17 cellular contexts compared by ENCODE assay signal in genomic region chr1:107795994-107796393, GRCh38.
DNase-seq lines count a peak whose midpoint lies in the region; ATAC-seq and TF ChIP-seq lines count a peak whose summit lies in the region.
"Had no signal": no experiment of that assay in that cellular context is flagged by ENCODE, and none has a peak within 500 bp of the region (broad histone marks: within the 10 kb centered on the region; RNA-seq: fewer than 3 reads in every experiment).

No MANE protein-coding gene starts in this region.

- DNase-seq in heart left ventricle: peak in 2 of 5 donors; percentile 20 to 29
- DNase-seq in left cardiac atrium: no peak
- DNase-seq in central memory CD8-positive, alpha-beta T cell (ENCODE audit: low spot score in 2 of 2): no peak
- DNase-seq in stimulated activated naive CD8-positive, alpha-beta T cell treated with anti-CD3 and anti-CD28 coated beads, Interleukin-15, Interleukin-2, amounts not matched to agents 100 U/mL and 50 U/mL, for 24 hours: no peak
- DNase-seq in GM13976 (ENCODE audit: low spot score): no peak
- no peak for DNase-seq in DMS114 treated with DMSO at 0.1 percent for 48 hours (lab: John Stamatoyannopoulos, UW; ENCODE audit: unreplicated experiment)
- DNase-seq in A172 (ENCODE audit: low spot score): no peak
- DNase-seq: activated CD4-positive, alpha-beta memory T cell treated with anti-CD3 and anti-CD28 coated beads for 36 hours; activated T-cell treated with anti-CD3 and anti-CD28 coated beads, Interleukin-2, amount 50 U/mL, for 24 hours; dermis blood vessel endothelial cell; foreskin fibroblast; MG63; NCI-H1694 treated with DMSO at 0.1 percent for 48 hours; NCI-H2227 treated with DMSO at 0.1 percent for 48 hours; SW 1271 had no signal

- H3K27ac Mint-ChIP-seq in central memory CD8-positive, alpha-beta T cell (ENCODE audit: low read depth): peak overlapping the region; percentile 53
- H3K27ac Mint-ChIP-seq: activated CD4-positive, alpha-beta memory T cell treated with anti-CD3 and anti-CD28 coated beads for 36 hours had no signal

- intact Hi-C loops in heart left ventricle (cut with DNase I) (no loop called here), left cardiac atrium (cut with DNase I) (loop anchor here in 1 of 2 donors (10.0 kb wide), 1 partner anchor 49 kb away; no protein-coding TSS in a partner anchor)

- TF ChIP-seq CTCF in heart left ventricle (IDR thresholded peaks at IDR 0.05): no peak
- TF ChIP-seq CTCF in OCI-LY1 (IDR thresholded peaks at IDR 0.05; ENCODE audit: low read length): no peak
- no peak for TF ChIP-seq CTCF in GM13976 (IDR thresholded peaks at IDR 0.05; ENCODE audit: borderline replicate concordance, control extremely low read depth, extremely low read depth, insufficient read depth, missing control alignments)

- H3K36me3 ChIP-seq in heart left ventricle (no peaks in the 10 kb centered on the region), OCI-LY1 (ENCODE audit: insufficient read depth, low read length) (peaks cover 2% of the 10 kb centered on the region; the same call in 1 of the 2 replicates)
- H3K36me3 ChIP-seq: MG63 had no signal

- H3K27ac ChIP-seq in heart left ventricle: no peak overlapping the region
- peak overlapping the region; percentile 91 for H3K27ac ChIP-seq in OCI-LY1 (ENCODE audit: low read depth, low read length, poor library complexity, severe bottlenecking)

- no peaks in the 10 kb centered on the region for H3K36me3 Mint-ChIP-seq in central memory CD8-positive, alpha-beta T cell (ENCODE audit: insufficient read depth)

- H3K9me3 Mint-ChIP-seq in central memory CD8-positive, alpha-beta T cell: no peaks in the 10 kb centered on the region

- H3K9ac ChIP-seq in OCI-LY1 (ENCODE audit: low read length): peak overlapping the region; percentile 48

- ATAC-seq in heart left ventricle: peak in 3 of 4 donors; percentile 28 to 82 (median 67)
- no peak for ATAC-seq in left cardiac atrium
- ATAC-seq in central memory CD8-positive, alpha-beta T cell (replicated peaks; ENCODE audit: extremely low read depth, poor library complexity, severe bottlenecking): peak; percentile 24
- peak; percentile 81 for ATAC-seq in stimulated activated naive CD8-positive, alpha-beta T cell treated with anti-CD3 and anti-CD28 coated beads, Interleukin-15, Interleukin-2, amounts not matched to agents 100 U/mL and 50 U/mL, for 24 hours
- ATAC-seq: HepG2 had no signal

- no peaks in the 10 kb centered on the region for H3K9me2 ChIP-seq in OCI-LY1 (ENCODE audit: low read depth, low read length)

- no peaks in the 10 kb centered on the region for H4K20me1 ChIP-seq in OCI-LY1 (ENCODE audit: insufficient read depth, low read length)

- H3K4me3 Mint-ChIP-seq in central memory CD8-positive, alpha-beta T cell: no peak overlapping the region
- H3K4me3 Mint-ChIP-seq: activated CD4-positive, alpha-beta memory T cell treated with anti-CD3 and anti-CD28 coated beads for 36 hours; activated T-cell treated with anti-CD3 and anti-CD28 coated beads, Interleukin-2, amount 50 U/mL, for 24 hours had no signal

- WGBS in heart left ventricle, 4 donors: 48 to 90% (median 82%) methylated on average over 2 of the region's 2 CpGs

- H3K79me2 ChIP-seq in OCI-LY1 (ENCODE audit: insufficient read depth, low read length): no peaks in the 10 kb centered on the region

- H3F3A ChIP-seq in OCI-LY1 (ENCODE audit: insufficient read depth, low read length): 0 out of 2 replicates have a peak, but pooled peaks cover under 1% of the 10 kb centered on the region

- no peaks in the 10 kb centered on the region for H3K27me3 ChIP-seq in heart left ventricle
- no peaks in the 10 kb centered on the region for H3K27me3 ChIP-seq in OCI-LY1 (ENCODE audit: insufficient read depth, low read length)

- no peak overlapping the region for H2AFZ ChIP-seq in OCI-LY1 (ENCODE audit: low read length)

- no peak for TF ChIP-seq POLR2A in heart left ventricle (IDR thresholded peaks at IDR 0.05)

- H3K4me3 ChIP-seq in heart left ventricle (no peak overlapping the region), OCI-LY1 (ENCODE audit: low read depth, low read length, poor library complexity, severe bottlenecking) (peak overlapping the region; percentile 0)
- H3K4me3 ChIP-seq: MG63 had no signal

- no peaks in the 10 kb centered on the region for H3K27me3 Mint-ChIP-seq in central memory CD8-positive, alpha-beta T cell
- H3K27me3 Mint-ChIP-seq: activated CD4-positive, alpha-beta memory T cell treated with anti-CD3 and anti-CD28 coated beads for 36 hours; activated T-cell treated with anti-CD3 and anti-CD28 coated beads, Interleukin-2, amount 50 U/mL, for 24 hours had no signal

- H3K9me3 ChIP-seq in heart left ventricle: peaks cover 0 to 4% (median under 1%) of the 10 kb centered on the region in 12 donors
- H3K9me3 ChIP-seq in OCI-LY1 (ENCODE audit: low read length): peaks cover 3% of the 10 kb centered on the region

- peaks cover 37% of the 10 kb centered on the region for H3K4me1 Mint-ChIP-seq in central memory CD8-positive, alpha-beta T cell

- H3K4me1 ChIP-seq in heart left ventricle (peaks cover 0 to 7% (median 0%) of the 10 kb centered on the region in 12 donors), OCI-LY1 (ENCODE audit: insufficient read depth, low read length, severe bottlenecking) (peaks cover 81% of the 10 kb centered on the region)

- in situ Hi-C loops in GM13976 (cut with MboI; ENCODE audit: low sequenced_read_pairs, unreplicated experiment): no loop called here

- H3K4me2 ChIP-seq in OCI-LY1 (ENCODE audit: low read length): peak overlapping the region; percentile 62

Comparison
In these comparisons a context has a peak if more than half of its experiments do, and no peak if none do; other contexts are left out.
1. ATAC-seq: peak in heart left ventricle (3 of 4), central memory CD8-positive, alpha-beta T cell (single experiment) and stimulated activated naive CD8-positive, alpha-beta T cell treated with anti-CD3 and anti-CD28 coated beads, Interleukin-15, Interleukin-2, amounts not matched to agents 100 U/mL and 50 U/mL, for 24 hours (single experiment); none in left cardiac atrium (0 of 2).